ENCODE assay signal across 1 cellular context in the genomic region with DNA sequence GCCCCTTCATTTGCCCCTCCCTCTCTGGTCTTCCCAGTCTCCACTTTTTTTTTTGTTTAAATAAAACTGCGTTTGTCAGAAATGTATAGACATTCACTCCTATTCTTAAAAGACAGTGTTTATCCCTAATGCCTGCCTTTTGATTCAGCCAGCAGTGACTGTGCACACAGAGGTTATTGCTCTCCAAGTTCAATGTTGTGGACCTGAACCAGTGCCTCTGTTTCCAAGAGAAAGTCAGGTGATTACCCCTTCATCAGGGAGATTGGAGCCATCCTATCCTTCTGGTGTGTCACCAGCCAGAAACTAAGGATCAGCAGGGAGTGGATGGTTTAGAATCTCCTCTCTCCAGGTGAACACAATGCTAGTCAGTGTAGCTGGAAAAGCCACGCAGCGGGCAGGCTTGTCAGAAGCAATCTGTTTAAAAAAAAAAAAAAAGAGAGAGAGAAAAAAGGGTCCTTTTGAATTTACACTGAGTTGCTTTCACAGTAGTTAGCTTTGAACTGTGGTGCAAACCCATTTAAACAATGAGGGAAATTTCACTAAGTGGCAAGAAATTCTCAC.
TF ChIP-seq lines count a peak whose summit lies in the region.

No MANE protein-coding gene starts in this region.

TF ChIP-seq in HepG2, 621 proteins besides CTCF, POLR2A, EP300 and RAD21 (continued from another document and continues in another):
- TF ChIP-seq, protein P1, sequence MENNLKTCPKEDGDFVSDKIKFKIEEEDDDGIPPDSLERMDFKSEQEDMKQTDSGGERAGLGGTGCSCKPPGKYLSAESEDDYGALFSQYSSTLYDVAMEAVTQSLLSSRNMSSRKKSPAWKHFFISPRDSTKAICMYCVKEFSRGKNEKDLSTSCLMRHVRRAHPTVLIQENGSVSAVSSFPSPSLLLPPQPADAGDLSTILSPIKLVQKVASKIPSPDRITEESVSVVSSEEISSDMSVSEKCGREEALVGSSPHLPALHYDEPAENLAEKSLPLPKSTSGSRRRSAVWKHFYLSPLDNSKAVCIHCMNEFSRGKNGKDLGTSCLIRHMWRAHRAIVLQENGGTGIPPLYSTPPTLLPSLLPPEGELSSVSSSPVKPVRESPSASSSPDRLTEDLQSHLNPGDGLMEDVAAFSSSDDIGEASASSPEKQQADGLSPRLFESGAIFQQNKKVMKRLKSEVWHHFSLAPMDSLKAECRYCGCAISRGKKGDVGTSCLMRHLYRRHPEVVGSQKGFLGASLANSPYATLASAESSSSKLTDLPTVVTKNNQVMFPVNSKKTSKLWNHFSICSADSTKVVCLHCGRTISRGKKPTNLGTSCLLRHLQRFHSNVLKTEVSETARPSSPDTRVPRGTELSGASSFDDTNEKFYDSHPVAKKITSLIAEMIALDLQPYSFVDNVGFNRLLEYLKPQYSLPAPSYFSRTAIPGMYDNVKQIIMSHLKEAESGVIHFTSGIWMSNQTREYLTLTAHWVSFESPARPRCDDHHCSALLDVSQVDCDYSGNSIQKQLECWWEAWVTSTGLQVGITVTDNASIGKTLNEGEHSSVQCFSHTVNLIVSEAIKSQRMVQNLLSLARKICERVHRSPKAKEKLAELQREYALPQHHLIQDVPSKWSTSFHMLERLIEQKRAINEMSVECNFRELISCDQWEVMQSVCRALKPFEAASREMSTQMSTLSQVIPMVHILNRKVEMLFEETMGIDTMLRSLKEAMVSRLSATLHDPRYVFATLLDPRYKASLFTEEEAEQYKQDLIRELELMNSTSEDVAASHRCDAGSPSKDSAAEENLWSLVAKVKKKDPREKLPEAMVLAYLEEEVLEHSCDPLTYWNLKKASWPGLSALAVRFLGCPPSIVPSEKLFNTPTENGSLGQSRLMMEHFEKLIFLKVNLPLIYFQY (CRISPR knock-in tag; IDR thresholded peaks at IDR 0.05; ENCODE audit: borderline replicate concordance) = no peak
- TF ChIP-seq NCOA2 (CRISPR knock-in tag; IDR thresholded peaks at IDR 0.05) (peak; percentile 22; the same call in 1 of the 2 replicates), ZNF75D (CRISPR knock-in tag; IDR thresholded peaks at IDR 0.05; ENCODE audit: borderline replicate concordance) (no peak), SAP130 (CRISPR knock-in tag; IDR thresholded peaks at IDR 0.05; ENCODE audit: low read depth) (peak; percentile 63), ZSCAN21 (CRISPR knock-in tag; IDR thresholded peaks at IDR 0.05; ENCODE audit: borderline replicate concordance) (no peak), ZNF768 (CRISPR knock-in tag; IDR thresholded peaks at IDR 0.05) (no peak), ZNF326 (CRISPR knock-in tag; IDR thresholded peaks at IDR 0.05; ENCODE audit: borderline replicate concordance) (no peak), ZC3H4 (CRISPR knock-in tag; IDR thresholded peaks at IDR 0.05; ENCODE audit: borderline replicate concordance) (no peak), ZKSCAN1 (IDR thresholded peaks at IDR 0.05; ENCODE audit: low read length) (no peak), BCL6 (CRISPR knock-in tag; IDR thresholded peaks at IDR 0.05) (peak; percentile 54; the same call in 1 of the 2 replicates), ZNF354B (CRISPR knock-in tag; IDR thresholded peaks at IDR 0.05) (no peak), POLR2AphosphoS5 (IDR thresholded peaks at IDR 0.05; ENCODE audit: low read depth, low read length) (peak; percentile 62), ARHGAP35 (CRISPR knock-in tag; IDR thresholded peaks at IDR 0.05; ENCODE audit: borderline replicate concordance) (no peak), TMF1 (CRISPR knock-in tag; IDR thresholded peaks at IDR 0.05; ENCODE audit: low read depth) (no peak), SYNCRIP (IDR thresholded peaks at IDR 0.05; ENCODE audit: insufficient read depth, low read depth, low read length) (no peak), ZFP82 (CRISPR knock-in tag; IDR thresholded peaks at IDR 0.05; ENCODE audit: borderline replicate concordance) (0 out of 2 replicates have a peak, but pooled peaks have one; percentile 45), ZNF343 (CRISPR knock-in tag; IDR thresholded peaks at IDR 0.05) (0 out of 2 replicates have a peak, but pooled peaks have one; percentile 3), ZSCAN9 (CRISPR knock-in tag; IDR thresholded peaks at IDR 0.05; ENCODE audit: borderline replicate concordance) (peak; percentile 34; the same call in 1 of the 2 replicates), GTF2F1 (IDR thresholded peaks at IDR 0.05; ENCODE audit: low read length) (no peak), SOX5 (CRISPR knock-in tag; IDR thresholded peaks at IDR 0.05; ENCODE audit: borderline replicate concordance) (peak; percentile 80), ZBTB3 (CRISPR knock-in tag; IDR thresholded peaks at IDR 0.05; ENCODE audit: borderline replicate concordance, low read depth) (no peak), TBX3 (IDR thresholded peaks at IDR 0.05; ENCODE audit: borderline replicate concordance) (peak; percentile 75; the same call in 1 of the 2 replicates), RAD51 (IDR thresholded peaks at IDR 0.05; ENCODE audit: borderline replicate concordance) (no peak), TARDBP (CRISPR knock-in tag; IDR thresholded peaks at IDR 0.05) (peak; percentile 17; the same call in 1 of the 2 replicates), FOSL2 (CRISPR knock-in tag; IDR thresholded peaks at IDR 0.05) (peak; percentile 53)
- TF ChIP-seq, protein P2, sequence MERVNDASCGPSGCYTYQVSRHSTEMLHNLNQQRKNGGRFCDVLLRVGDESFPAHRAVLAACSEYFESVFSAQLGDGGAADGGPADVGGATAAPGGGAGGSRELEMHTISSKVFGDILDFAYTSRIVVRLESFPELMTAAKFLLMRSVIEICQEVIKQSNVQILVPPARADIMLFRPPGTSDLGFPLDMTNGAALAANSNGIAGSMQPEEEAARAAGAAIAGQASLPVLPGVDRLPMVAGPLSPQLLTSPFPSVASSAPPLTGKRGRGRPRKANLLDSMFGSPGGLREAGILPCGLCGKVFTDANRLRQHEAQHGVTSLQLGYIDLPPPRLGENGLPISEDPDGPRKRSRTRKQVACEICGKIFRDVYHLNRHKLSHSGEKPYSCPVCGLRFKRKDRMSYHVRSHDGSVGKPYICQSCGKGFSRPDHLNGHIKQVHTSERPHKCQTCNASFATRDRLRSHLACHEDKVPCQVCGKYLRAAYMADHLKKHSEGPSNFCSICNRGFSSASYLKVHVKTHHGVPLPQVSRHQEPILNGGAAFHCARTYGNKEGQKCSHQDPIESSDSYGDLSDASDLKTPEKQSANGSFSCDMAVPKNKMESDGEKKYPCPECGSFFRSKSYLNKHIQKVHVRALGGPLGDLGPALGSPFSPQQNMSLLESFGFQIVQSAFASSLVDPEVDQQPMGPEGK (CRISPR knock-in tag; IDR thresholded peaks at IDR 0.05) = 0 out of 2 replicates have a peak, but pooled peaks have one; percentile 4
- TF ChIP-seq, protein P3, sequence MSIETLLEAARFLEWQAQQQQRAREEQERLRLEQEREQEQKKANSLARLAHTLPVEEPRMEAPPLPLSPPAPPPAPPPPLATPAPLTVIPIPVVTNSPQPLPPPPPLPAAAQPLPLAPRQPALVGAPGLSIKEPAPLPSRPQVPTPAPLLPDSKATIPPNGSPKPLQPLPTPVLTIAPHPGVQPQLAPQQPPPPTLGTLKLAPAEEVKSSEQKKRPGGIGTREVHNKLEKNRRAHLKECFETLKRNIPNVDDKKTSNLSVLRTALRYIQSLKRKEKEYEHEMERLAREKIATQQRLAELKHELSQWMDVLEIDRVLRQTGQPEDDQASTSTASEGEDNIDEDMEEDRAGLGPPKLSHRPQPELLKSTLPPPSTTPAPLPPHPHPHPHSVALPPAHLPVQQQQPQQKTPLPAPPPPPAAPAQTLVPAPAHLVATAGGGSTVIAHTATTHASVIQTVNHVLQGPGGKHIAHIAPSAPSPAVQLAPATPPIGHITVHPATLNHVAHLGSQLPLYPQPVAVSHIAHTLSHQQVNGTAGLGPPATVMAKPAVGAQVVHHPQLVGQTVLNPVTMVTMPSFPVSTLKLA (IDR thresholded peaks at IDR 0.05) = peak; percentile 9; the same call in 1 of the 2 replicates
- TF ChIP-seq, protein P4, sequence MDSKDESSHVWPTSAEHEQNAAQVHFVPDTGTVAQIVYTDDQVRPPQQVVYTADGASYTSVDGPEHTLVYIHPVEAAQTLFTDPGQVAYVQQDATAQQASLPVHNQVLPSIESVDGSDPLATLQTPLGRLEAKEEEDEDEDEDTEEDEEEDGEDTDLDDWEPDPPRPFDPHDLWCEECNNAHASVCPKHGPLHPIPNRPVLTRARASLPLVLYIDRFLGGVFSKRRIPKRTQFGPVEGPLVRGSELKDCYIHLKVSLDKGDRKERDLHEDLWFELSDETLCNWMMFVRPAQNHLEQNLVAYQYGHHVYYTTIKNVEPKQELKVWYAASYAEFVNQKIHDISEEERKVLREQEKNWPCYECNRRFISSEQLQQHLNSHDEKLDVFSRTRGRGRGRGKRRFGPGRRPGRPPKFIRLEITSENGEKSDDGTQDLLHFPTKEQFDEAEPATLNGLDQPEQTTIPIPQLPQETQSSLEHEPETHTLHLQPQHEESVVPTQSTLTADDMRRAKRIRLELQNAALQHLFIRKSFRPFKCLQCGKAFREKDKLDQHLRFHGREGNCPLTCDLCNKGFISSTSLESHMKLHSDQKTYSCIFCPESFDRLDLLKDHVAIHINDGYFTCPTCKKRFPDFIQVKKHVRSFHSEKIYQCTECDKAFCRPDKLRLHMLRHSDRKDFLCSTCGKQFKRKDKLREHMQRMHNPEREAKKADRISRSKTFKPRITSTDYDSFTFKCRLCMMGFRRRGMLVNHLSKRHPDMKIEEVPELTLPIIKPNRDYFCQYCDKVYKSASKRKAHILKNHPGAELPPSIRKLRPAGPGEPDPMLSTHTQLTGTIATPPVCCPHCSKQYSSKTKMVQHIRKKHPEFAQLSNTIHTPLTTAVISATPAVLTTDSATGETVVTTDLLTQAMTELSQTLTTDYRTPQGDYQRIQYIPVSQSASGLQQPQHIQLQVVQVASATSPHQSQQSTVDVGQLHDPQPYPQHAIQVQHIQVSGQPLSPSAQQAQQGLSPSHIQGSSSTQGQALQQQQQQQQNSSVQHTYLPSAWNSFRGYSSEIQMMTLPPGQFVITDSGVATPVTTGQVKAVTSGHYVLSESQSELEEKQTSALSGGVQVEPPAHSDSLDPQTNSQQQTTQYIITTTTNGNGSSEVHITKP (CRISPR knock-in tag; IDR thresholded peaks at IDR 0.05; ENCODE audit: low read depth) = peak; percentile 60; the same call in 1 of the 2 replicates
- TF ChIP-seq, protein P5, sequence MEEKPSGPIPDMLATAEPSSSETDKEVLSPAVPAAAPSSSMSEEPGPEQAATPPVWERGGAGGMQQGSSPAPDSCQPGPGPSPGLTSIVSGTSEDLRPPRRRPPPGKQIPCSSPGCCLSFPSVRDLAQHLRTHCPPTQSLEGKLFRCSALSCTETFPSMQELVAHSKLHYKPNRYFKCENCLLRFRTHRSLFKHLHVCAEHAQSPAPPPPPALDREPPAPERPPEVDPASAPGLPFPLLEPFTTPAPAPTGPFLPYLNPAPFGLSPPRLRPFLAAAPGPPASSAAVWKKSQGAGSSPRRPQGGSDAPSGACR (CRISPR knock-in tag; IDR thresholded peaks at IDR 0.05) = no peak
- TF ChIP-seq, protein P6, sequence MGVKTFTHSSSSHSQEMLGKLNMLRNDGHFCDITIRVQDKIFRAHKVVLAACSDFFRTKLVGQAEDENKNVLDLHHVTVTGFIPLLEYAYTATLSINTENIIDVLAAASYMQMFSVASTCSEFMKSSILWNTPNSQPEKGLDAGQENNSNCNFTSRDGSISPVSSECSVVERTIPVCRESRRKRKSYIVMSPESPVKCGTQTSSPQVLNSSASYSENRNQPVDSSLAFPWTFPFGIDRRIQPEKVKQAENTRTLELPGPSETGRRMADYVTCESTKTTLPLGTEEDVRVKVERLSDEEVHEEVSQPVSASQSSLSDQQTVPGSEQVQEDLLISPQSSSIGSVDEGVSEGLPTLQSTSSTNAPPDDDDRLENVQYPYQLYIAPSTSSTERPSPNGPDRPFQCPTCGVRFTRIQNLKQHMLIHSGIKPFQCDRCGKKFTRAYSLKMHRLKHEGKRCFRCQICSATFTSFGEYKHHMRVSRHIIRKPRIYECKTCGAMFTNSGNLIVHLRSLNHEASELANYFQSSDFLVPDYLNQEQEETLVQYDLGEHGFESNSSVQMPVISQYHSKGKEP (CRISPR knock-in tag; IDR thresholded peaks at IDR 0.05) = no peak
- TF ChIP-seq, protein P7, sequence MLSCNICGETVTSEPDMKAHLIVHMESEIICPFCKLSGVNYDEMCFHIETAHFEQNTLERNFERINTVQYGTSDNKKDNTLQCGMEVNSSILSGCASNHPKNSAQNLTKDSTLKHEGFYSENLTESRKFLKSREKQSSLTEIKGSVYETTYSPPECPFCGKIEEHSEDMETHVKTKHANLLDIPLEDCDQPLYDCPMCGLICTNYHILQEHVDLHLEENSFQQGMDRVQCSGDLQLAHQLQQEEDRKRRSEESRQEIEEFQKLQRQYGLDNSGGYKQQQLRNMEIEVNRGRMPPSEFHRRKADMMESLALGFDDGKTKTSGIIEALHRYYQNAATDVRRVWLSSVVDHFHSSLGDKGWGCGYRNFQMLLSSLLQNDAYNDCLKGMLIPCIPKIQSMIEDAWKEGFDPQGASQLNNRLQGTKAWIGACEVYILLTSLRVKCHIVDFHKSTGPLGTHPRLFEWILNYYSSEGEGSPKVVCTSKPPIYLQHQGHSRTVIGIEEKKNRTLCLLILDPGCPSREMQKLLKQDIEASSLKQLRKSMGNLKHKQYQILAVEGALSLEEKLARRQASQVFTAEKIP (CRISPR knock-in tag; IDR thresholded peaks at IDR 0.05; ENCODE audit: borderline replicate concordance) = no peak
- TF ChIP-seq, protein P8, sequence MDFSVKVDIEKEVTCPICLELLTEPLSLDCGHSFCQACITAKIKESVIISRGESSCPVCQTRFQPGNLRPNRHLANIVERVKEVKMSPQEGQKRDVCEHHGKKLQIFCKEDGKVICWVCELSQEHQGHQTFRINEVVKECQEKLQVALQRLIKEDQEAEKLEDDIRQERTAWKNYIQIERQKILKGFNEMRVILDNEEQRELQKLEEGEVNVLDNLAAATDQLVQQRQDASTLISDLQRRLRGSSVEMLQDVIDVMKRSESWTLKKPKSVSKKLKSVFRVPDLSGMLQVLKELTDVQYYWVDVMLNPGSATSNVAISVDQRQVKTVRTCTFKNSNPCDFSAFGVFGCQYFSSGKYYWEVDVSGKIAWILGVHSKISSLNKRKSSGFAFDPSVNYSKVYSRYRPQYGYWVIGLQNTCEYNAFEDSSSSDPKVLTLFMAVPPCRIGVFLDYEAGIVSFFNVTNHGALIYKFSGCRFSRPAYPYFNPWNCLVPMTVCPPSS (IDR thresholded peaks at IDR 0.05) = no peak
- TF ChIP-seq, protein P9, sequence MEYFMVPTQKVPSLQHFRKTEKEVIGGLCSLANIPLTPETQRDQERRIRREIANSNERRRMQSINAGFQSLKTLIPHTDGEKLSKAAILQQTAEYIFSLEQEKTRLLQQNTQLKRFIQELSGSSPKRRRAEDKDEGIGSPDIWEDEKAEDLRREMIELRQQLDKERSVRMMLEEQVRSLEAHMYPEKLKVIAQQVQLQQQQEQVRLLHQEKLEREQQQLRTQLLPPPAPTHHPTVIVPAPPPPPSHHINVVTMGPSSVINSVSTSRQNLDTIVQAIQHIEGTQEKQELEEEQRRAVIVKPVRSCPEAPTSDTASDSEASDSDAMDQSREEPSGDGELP (IDR thresholded peaks at IDR 0.05; ENCODE audit: borderline replicate concordance, low read depth) = peak; percentile 71; the same call in 1 of the 2 replicates
